Comparison of ENCODE assay signal across 8 cellular contexts in the genomic region with DNA sequence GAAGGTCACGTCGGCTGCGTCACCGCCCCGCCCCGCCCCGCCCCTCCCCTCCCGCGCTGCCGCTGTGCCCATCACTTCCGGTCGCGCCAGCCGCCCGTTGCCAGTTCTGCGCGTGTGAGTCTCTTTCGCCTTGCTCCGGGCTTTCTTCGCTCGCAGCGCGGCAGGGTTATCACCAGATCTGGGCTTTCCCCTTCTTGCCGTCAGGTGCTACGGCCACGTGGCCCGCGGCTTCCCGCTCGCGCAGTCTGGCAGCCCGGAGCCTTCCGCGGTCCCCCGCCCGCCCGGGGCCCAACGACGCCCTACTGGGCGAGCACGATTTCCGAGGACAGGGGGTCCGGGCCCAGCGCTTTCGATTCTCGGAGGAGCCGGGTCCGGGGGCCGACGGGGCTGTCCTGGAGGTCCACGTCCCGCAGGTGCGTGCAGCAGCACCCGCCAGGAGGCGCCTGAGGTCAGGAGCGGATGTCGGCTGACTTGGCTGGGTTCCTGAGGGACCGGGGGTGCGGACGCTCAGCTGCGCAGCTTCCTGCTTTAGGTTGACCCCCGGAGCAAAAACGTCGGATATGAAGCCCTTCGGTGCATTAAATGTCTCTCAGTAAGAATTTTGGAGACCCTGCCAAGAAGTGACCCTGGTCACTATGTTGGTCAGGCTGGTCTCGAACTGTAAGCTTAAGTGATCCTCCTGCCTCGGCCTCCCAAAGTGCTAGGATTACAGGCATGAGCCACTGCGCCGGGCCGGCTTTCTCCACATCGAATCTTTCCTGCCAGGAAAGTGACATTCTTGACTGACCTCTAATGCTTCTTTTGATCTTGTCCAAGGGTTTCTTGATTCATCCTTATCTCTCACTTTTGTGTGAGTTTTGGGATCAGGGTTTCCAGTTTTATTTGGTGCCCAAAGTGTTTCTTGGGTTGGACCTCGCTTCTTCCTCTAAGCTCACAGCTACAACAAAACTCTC. TPM values are rescaled to one million over a fixed set of nuclear protein-coding genes. Genes with fewer than 3 reads are reported as not detected.
A peak's percentile ranks its signal among the peaks of the same experiment; 100 is the strongest.
DNase-seq lines count a peak whose midpoint lies in the region; ATAC-seq, FAIRE-seq and TF ChIP-seq lines count a peak whose summit lies in the region.

A gene with protein sequence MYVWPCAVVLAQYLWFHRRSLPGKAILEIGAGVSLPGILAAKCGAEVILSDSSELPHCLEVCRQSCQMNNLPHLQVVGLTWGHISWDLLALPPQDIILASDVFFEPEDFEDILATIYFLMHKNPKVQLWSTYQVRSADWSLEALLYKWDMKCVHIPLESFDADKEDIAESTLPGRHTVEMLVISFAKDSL (plus strand): TSS at position 74 of the 953 bp plus-strand sequence. CDS start 2,872 bp downstream, outside the sequence.

- ATAC-seq in GM19468 (IDR thresholded peaks at IDR 0.05; ENCODE audit: extremely low read depth, unreplicated experiment), result peak; percentile 44
- peak; percentile 54 to 73 (median 65) for ATAC-seq in pancreas

- H3K4me1 ChIP-seq in pancreas (peaks cover 14 to 35% (median 25%) of the 10 kb centered on the region in 3 donors), urinary bladder (ENCODE audit: insufficient read depth) (peaks cover under 1% of the 10 kb centered on the region)

- WGBS in pancreas, 2 donors, result 1% methylated on average over 67 to 72 of the region's 72 CpGs
- under 1% methylated on average over 72 of the region's 72 CpGs for WGBS in urinary bladder

- H3K36me3 ChIP-seq in pancreas (peaks cover 0 to 24% (median 12%) of the 10 kb centered on the region in 3 donors), urinary bladder (ENCODE audit: insufficient read depth) (peaks cover under 1% of the 10 kb centered on the region)

- intact Hi-C loops in activated naive CD4-positive, alpha-beta T cell treated with anti-CD3 and anti-CD28 coated beads for 36 hours (cut with micrococcal nuclease), result loop anchor here (1.0 to 5.0 kb wide), 8 partner anchors 10 to 414 kb away; a partner anchor contains a TSS
- intact Hi-C loops in pancreas (cut with DNase I), result no loop called here

- H3K27me3 Mint-ChIP-seq in activated naive CD4-positive, alpha-beta T cell treated with anti-CD3 and anti-CD28 coated beads for 36 hours (ENCODE audit: low read depth), result no peaks in the 10 kb centered on the region

- peak within 1 kb of the TSS; percentile 77 to 97 (median 88) for H3K4me3 ChIP-seq in pancreas
- peak within 1 kb of the TSS; percentile 89 for H3K4me3 ChIP-seq in urinary bladder (ENCODE audit: low read depth, low read length)

- peak; percentile 90 for DNase-seq in D341Med (ENCODE audit: low spot score)
- peak; percentile 73 for DNase-seq in HPDE6-E6E7 (ENCODE audit: extremely low spot score)
- peak; percentile 80 for DNase-seq in RWPE1 (ENCODE audit: low spot score)
- peak; percentile 89 for DNase-seq in activated naive CD4-positive, alpha-beta T cell treated with anti-CD3 and anti-CD28 coated beads for 36 hours
- DNase-seq in glomerular visceral epithelial cell (ENCODE audit: extremely low spot score), result peak; percentile 79
- peak; percentile 83 to 94 (median 88) for DNase-seq in pancreas

- FAIRE-seq in pancreas (lab: Jason Lieb, UNC), result no peak

- TF ChIP-seq CTCF in RWPE1 (conservative IDR thresholded peaks at IDR 0.05; ENCODE audit: low read depth) (peak; percentile 85), pancreas (IDR thresholded peaks at IDR 0.05) (peak in 3 of 4 donors; percentile 34 to 56 (median 46))

- H3K4me1 Mint-ChIP-seq in activated naive CD4-positive, alpha-beta T cell treated with anti-CD3 and anti-CD28 coated beads for 36 hours (ENCODE audit: low read depth), result peaks cover 67% of the 10 kb centered on the region

- peak within 1 kb of the TSS; percentile 93 for H3K27ac Mint-ChIP-seq in activated naive CD4-positive, alpha-beta T cell treated with anti-CD3 and anti-CD28 coated beads for 36 hours

- CTCF ChIA-PET in RWPE1 (lab: Yijun Ruan, JAX), result interaction anchor here (0.6 to 1.0 kb wide), 5 partner anchors 14 to 521 kb away, joined by 3 to 5 read pairs (median 4); no protein-coding TSS in a partner anchor
- CTCF ChIA-PET in activated naive CD4-positive, alpha-beta T cell treated with anti-CD3 and anti-CD28 coated beads for 36 hours (lab: Charles Lee), result interaction anchor here (0.7 to 1.4 kb wide), 7 partner anchors 12 to 340 kb away, joined by 3 to 7 read pairs (median 3); no protein-coding TSS in a partner anchor

- H3K4me3 Mint-ChIP-seq in activated naive CD4-positive, alpha-beta T cell treated with anti-CD3 and anti-CD28 coated beads for 36 hours, result peak within 1 kb of the TSS; percentile 96

- no peaks in the 10 kb centered on the region for H3K27me3 ChIP-seq in pancreas

- peaks cover 53% of the 10 kb centered on the region for H3K36me3 Mint-ChIP-seq in activated naive CD4-positive, alpha-beta T cell treated with anti-CD3 and anti-CD28 coated beads for 36 hours (ENCODE audit: low read depth)

- no peaks in the 10 kb centered on the region for H3K9me3 ChIP-seq in pancreas

- H3K27ac ChIP-seq in RWPE1 (peak within 1 kb of the TSS; percentile 98), pancreas (peak within 1 kb of the TSS; percentile 99 to 100 (median 100)), urinary bladder (ENCODE audit: low read depth) (peak within 1 kb of the TSS; percentile 100)

- no peaks in the 10 kb centered on the region for H3K9me3 Mint-ChIP-seq in activated naive CD4-positive, alpha-beta T cell treated with anti-CD3 and anti-CD28 coated beads for 36 hours

- POLR2A ChIA-PET in RWPE1 (lab: Yijun Ruan, JAX; ENCODE audit: low non-redundant PET), result interaction anchor here (0.6 to 1.5 kb wide), 3 partner anchors 8 to 56 kb away, joined by 3 to 5 read pairs (median 3); a partner anchor contains a TSS

RNA-seq across cellular contexts. Expression of the gene that starts here (rescaled TPM):
- total RNA-seq in activated naive CD4-positive, alpha-beta T cell treated with anti-CD3 and anti-CD28 coated beads for 36 hours, result 10 to 100 TPM; 18.9 to 20.0 TPM
- 10 to 100 TPM; 14.4 to 23.4 (median 19.9) TPM for total RNA-seq in pancreas
- 10 to 100 TPM; 23.2 to 34.1 TPM for polyA plus RNA-seq in pancreas
- total RNA-seq in urinary bladder, result 22.6 TPM
- 38.4 TPM for polyA plus RNA-seq in urinary bladder

Comparison
In these comparisons a context has a peak if more than half of its experiments do, and no peak if none do; other contexts are left out.
1. Peak in every context shown above with its lines: DNase-seq, ATAC-seq, H3K4me3 ChIP-seq and H3K27ac ChIP-seq.